ENCODE assay signal across 1 cellular context in the genomic region with DNA sequence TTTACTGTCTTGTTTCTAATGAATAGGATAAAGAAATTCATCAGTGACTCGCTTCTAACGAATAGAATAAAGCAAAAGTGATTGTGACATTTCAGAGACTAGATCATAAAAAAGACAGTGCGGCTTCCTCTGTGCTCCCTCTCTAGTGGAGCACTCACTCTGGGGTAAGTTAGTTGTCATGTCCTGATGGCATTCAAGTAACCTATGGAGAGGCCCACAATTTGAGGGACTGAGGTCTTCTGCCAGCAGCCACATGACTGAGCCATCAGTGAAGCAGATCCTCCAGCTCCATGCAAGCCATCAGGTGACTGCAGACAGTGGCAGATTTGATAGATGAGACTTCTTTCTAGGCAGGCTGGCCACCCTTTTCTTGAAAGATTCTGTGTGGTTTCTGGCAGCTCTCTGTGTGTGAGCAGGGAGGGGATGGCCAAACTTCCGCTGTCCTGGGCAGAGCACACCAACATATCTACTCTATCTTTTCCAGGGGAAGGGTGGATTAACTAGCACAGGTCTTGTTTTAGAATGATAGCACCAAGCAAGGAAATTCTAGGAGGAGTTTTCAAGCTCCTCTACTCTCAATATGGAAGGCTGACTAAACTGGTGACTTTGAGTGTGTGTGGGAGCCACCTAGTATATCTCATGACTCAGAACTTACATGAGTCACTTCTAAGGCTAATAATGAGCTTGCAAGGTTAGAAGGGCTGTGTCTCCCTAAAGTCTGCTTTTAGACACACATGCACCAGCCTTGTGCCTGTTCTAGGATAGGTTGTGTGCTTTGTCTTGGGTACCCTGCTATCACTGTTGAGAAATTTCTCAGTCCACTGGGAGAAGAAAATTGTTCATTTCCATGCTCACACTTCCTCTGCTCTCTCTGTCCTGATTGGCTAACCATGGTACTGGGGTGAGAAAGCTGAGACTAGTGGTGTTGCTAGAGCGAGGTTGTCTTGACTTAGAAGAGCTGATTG.
TF ChIP-seq lines count a peak whose summit lies in the region.

No MANE protein-coding gene starts in this region.

TF ChIP-seq in SK-N-SH treated with all-trans-retinoic acid at 6 μM for 48 hours, 23 proteins besides CTCF, POLR2A, EP300 and RAD21 (continued from another document):
- no peak for TF ChIP-seq CSRNP3 (CRISPR knock-in tag; IDR thresholded peaks at IDR 0.05)
- TF ChIP-seq ISL1 (CRISPR knock-in tag; IDR thresholded peaks at IDR 0.05) = no peak
- no peak for TF ChIP-seq GLIS3 (CRISPR knock-in tag; IDR thresholded peaks at IDR 0.05)
- TF ChIP-seq OSR1 (CRISPR knock-in tag; IDR thresholded peaks at IDR 0.05) = no peak
- TF ChIP-seq ARNTL (CRISPR knock-in tag; IDR thresholded peaks at IDR 0.05; ENCODE audit: borderline replicate concordance, low read depth) = no peak
